In genomic region chr2:36560726-36561125, GRCh38 we compare ENCODE assay signal across 25 cellular contexts. TPM values are rescaled to one million over a fixed set of nuclear protein-coding genes. Genes with fewer than 3 reads are reported as not detected.
DNase-seq lines count a peak whose midpoint lies in the region; ATAC-seq, FAIRE-seq and TF ChIP-seq lines count a peak whose summit lies in the region.
"Had no signal": no experiment of that assay in that cellular context is flagged by ENCODE, and none has a peak within 500 bp of the region (broad histone marks: within the 10 kb centered on the region; RNA-seq: fewer than 3 reads in every experiment).

No MANE protein-coding gene starts in this region.

- TF ChIP-seq POLR2A in endothelial cell of umbilical vein (IDR thresholded peaks at IDR 0.05; ENCODE audit: low read depth, low read length), result no peak

- no peak overlapping the region for H3K4me3 Mint-ChIP-seq in Calu3 (ENCODE audit: low read depth, unreplicated experiment)
- H3K4me3 Mint-ChIP-seq: activated CD4-positive, alpha-beta memory T cell treated with anti-CD3 and anti-CD28 coated beads for 36 hours; activated naive CD4-positive, alpha-beta T cell treated with anti-CD3 and anti-CD28 coated beads for 36 hours; CD8-positive, alpha-beta memory T cell; stimulated activated effector memory CD8-positive, alpha-beta T cell treated with anti-CD3 and anti-CD28 coated beads, Interleukin-12 subunit alpha, Interleukin-12 subunit beta, amount 100 ng/mL, for 72 hours; T-helper 1 cell treated with Interleukin-12 subunit alpha and Interleukin-12 subunit beta and Interleukin-4 antibody, amounts not matched to agents 30 μg/mL and 1 μg/mL, for 36 hours; WTC11 had no signal

- no peaks in the 10 kb centered on the region for H3K27me3 ChIP-seq in PC-3 (ENCODE audit: low read length)
- no peaks in the 10 kb centered on the region for H3K27me3 ChIP-seq in endothelial cell of umbilical vein (ENCODE audit: control insufficient read depth in 2 of 2, insufficient read depth in 2 of 2, low read length in 2 of 2)
- no peaks in the 10 kb centered on the region for H3K27me3 ChIP-seq in osteoblast (ENCODE audit: insufficient read depth, low read length)
- H3K27me3 ChIP-seq: foreskin keratinocyte, neutrophil had no signal

- POLR2A ChIA-PET in PC-3 (lab: Charles Lee; ENCODE audit: unreplicated experiment) (interaction anchor here (0.5 kb wide), 1 partner anchor 15 kb away, joined by 3 read pairs; no protein-coding TSS in a partner anchor), endothelial cell of umbilical vein (lab: Charles Lee) (interaction anchor here (0.8 to 2.6 kb wide), 2 partner anchors 8 to 11 kb away, joined by 5 to 7 read pairs; no protein-coding TSS in a partner anchor)

- H3K36me3 ChIP-seq in PC-3 (ENCODE audit: low read depth, low read length), result peaks cover 30% of the 10 kb centered on the region
- no peaks in the 10 kb centered on the region for H3K36me3 ChIP-seq in endothelial cell of umbilical vein (ENCODE audit: control insufficient read depth in 2 of 2, extremely low read depth in 1 of 2, insufficient read depth in 2 of 2, low read length in 2 of 2)
- peaks cover 10% of the 10 kb centered on the region for H3K36me3 ChIP-seq in osteoblast (ENCODE audit: insufficient read depth, low read length)
- H3K36me3 ChIP-seq: thoracic aorta had no signal

- H3K27ac Mint-ChIP-seq in Calu3 (ENCODE audit: unreplicated experiment), result no peak overlapping the region
- H3K27ac Mint-ChIP-seq: activated CD4-positive, alpha-beta memory T cell treated with anti-CD3 and anti-CD28 coated beads for 36 hours; activated naive CD4-positive, alpha-beta T cell treated with anti-CD3 and anti-CD28 coated beads for 36 hours; stimulated activated effector memory CD8-positive, alpha-beta T cell treated with anti-CD3 and anti-CD28 coated beads, Interleukin-12 subunit alpha, Interleukin-12 subunit beta, amount 100 ng/mL, for 72 hours; T-helper 1 cell treated with Interleukin-12 subunit alpha and Interleukin-12 subunit beta and Interleukin-4 antibody, amounts not matched to agents 30 μg/mL and 1 μg/mL, for 36 hours had no signal

- H2AFZ ChIP-seq in PC-3 (ENCODE audit: low read length) (no peak overlapping the region), endothelial cell of umbilical vein (ENCODE audit: low read depth, low read length) (no peak overlapping the region), osteoblast (ENCODE audit: low read length) (no peak overlapping the region)

- H3F3A ChIP-seq in PC-3 (ENCODE audit: low read length, unreplicated experiment), result peaks cover 12% of the 10 kb centered on the region

- H3K27ac ChIP-seq in PC-3 (ENCODE audit: low read length) (peak overlapping the region; percentile 93), endothelial cell of umbilical vein (ENCODE audit: insufficient read depth, low read depth, low read length) (peak overlapping the region; percentile 98), osteoblast (ENCODE audit: low read depth, low read length) (peak overlapping the region; percentile 92)
- H3K27ac ChIP-seq: foreskin keratinocyte had no signal

- H3K9me3 ChIP-seq in PC-3 (ENCODE audit: low read length) (no peaks in the 10 kb centered on the region), endothelial cell of umbilical vein (replicated peaks; ENCODE audit: control insufficient read depth, insufficient read depth, low read length) (no peaks in the 10 kb centered on the region), osteoblast (ENCODE audit: low read depth, low read length) (no peaks in the 10 kb centered on the region)
- H3K9me3 ChIP-seq: neutrophil, thoracic aorta had no signal

- H4K20me1 ChIP-seq in PC-3 (ENCODE audit: low read length) (no peaks in the 10 kb centered on the region), endothelial cell of umbilical vein (replicated peaks; ENCODE audit: control insufficient read depth, extremely low read depth, insufficient read depth, low read length) (no peaks in the 10 kb centered on the region), osteoblast (ENCODE audit: insufficient read depth, low read length) (no peaks in the 10 kb centered on the region)

- H3K9ac ChIP-seq in PC-3 (ENCODE audit: low read length) (peak overlapping the region; percentile 44), endothelial cell of umbilical vein (replicated peaks; ENCODE audit: extremely low read depth, insufficient read depth, low read length) (peak overlapping the region; percentile 91)

- dilution Hi-C loops in endothelial cell of umbilical vein (cut with MboI; ENCODE audit: extremely low pct_ligation_motif_present, low sequenced_read_pairs), result no loop called here

- 0 out of 2 replicates have a peak overlapping the region, but pooled peaks have one; percentile 26 for H3K4me3 ChIP-seq in PC-3 (ENCODE audit: low read length)
- H3K4me3 ChIP-seq in endothelial cell of umbilical vein (replicated peaks in 1 of 3; ENCODE audit: insufficient read depth in 1 of 3, low read depth in 1 of 3, low read length in 3 of 3), result peak overlapping the region in 2 of 3 experiments; percentile 40 to 63
- no peak overlapping the region for H3K4me3 ChIP-seq in osteoblast (ENCODE audit: insufficient read depth, low read length)
- H3K4me3 ChIP-seq: thoracic aorta had no signal

- no peak for DNase-seq in Calu3
- DNase-seq in PC-3, result no peak
- peak; percentile 47 for DNase-seq in endothelial cell of umbilical vein (ENCODE audit: low read depth, low spot score)
- DNase-seq in osteoblast (ENCODE audit: insufficient read length, low spot score, missing footprints), result no peak
- DNase-seq in islet precursor cell, result no peak
- DNase-seq in NCI-H524 treated with DMSO at 0.1 percent for 48 hours (lab: John Stamatoyannopoulos, UW), result no peak
- DNase-seq: activated CD4-positive, alpha-beta memory T cell treated with anti-CD3 and anti-CD28 coated beads for 36 hours; activated naive CD4-positive, alpha-beta T cell treated with anti-CD3 and anti-CD28 coated beads for 36 hours; activated T-cell treated with anti-CD3 and anti-CD28 coated beads, Interleukin-2, amount 50 U/mL, for 1 hour; CD8-positive, alpha-beta memory T cell; DMS79; Karpas-422; NCI-H1105; NCI-H2081; NCI-H446 treated with DMSO at 0.1 percent for 48 hours had no signal

- peaks cover 21% of the 10 kb centered on the region for H3K36me3 Mint-ChIP-seq in Calu3 (ENCODE audit: insufficient read depth, unreplicated experiment)

- TF ChIP-seq CTCF in Calu3 (IDR thresholded peaks at IDR 0.05; ENCODE audit: unreplicated experiment) (no peak), PC-3 (conservative IDR thresholded peaks at IDR 0.05; ENCODE audit: low read depth, low read length) (no peak), endothelial cell of umbilical vein (IDR thresholded peaks at IDR 0.05; ENCODE audit: extremely low read depth in 1 of 2, insufficient read depth in 1 of 2, low read depth in 1 of 2, low read length in 2 of 2) (no peak), osteoblast (IDR thresholded peaks at IDR 0.05; ENCODE audit: extremely low read depth, low read depth, low read length) (no peak)

- H3K79me2 ChIP-seq in PC-3 (ENCODE audit: low read length) (peaks cover 70% of the 10 kb centered on the region), endothelial cell of umbilical vein (ENCODE audit: control insufficient read depth, insufficient read depth, low read length) (peaks cover 70% of the 10 kb centered on the region), osteoblast (ENCODE audit: insufficient read depth, low read length) (peaks cover 42% of the 10 kb centered on the region)

- intact Hi-C loops in Calu3 (cut with micrococcal nuclease; ENCODE audit: unreplicated experiment) (loop anchor here (5.0 kb wide), 3 partner anchors 73 to 383 kb away; no protein-coding TSS in a partner anchor), PC-3 (cut with micrococcal nuclease) (loop anchor here (1.0 kb wide), 2 partner anchors 19 to 104 kb away; no protein-coding TSS in a partner anchor), endothelial cell of umbilical vein (cut with micrococcal nuclease) (loop anchor here (1.0 to 10.0 kb wide), 9 partner anchors 9 to 224 kb away; no protein-coding TSS in a partner anchor)

- H3K4me2 ChIP-seq in PC-3 (ENCODE audit: low read length) (peak overlapping the region; percentile 80), endothelial cell of umbilical vein (ENCODE audit: insufficient read depth, low read length) (peak overlapping the region; percentile 90), osteoblast (ENCODE audit: insufficient read depth, low read length) (no peak overlapping the region)

- no peak for ATAC-seq in PC-3
- ATAC-seq in GM18858 (IDR thresholded peaks at IDR 0.05; ENCODE audit: unreplicated experiment), result no peak
- no peak for ATAC-seq in HG03039 (IDR thresholded peaks at IDR 0.05; ENCODE audit: unreplicated experiment)
- ATAC-seq: Right ventricle myocardium inferior; stimulated activated effector memory CD8-positive, alpha-beta T cell treated with anti-CD3 and anti-CD28 coated beads, Interleukin-12 subunit alpha, Interleukin-12 subunit beta, amount 100 ng/mL, for 72 hours had no signal

- peaks cover 38% of the 10 kb centered on the region for H3K4me1 Mint-ChIP-seq in Calu3 (ENCODE audit: low read depth, unreplicated experiment)

- CTCF ChIA-PET in Calu3 (lab: Charles Lee), result no interaction called here
- CTCF ChIA-PET in PC-3 (lab: Charles Lee), result no interaction called here
- CTCF ChIA-PET in endothelial cell of umbilical vein (lab: Charles Lee), result interaction anchor here (1.3 to 4.5 kb wide), 6 partner anchors 9 to 203 kb away, joined by 3 to 29 read pairs (median 6); no protein-coding TSS in a partner anchor

- BruUV-seq in Calu3 (replicated peaks; lab: Mats Ljungman, UMichigan), result TSS peak; percentile 31
- BruUV-seq in PC-3 (replicated peaks; lab: Mats Ljungman, UMichigan), result no TSS peak
- no TSS peak for BruUV-seq in endothelial cell of umbilical vein (replicated peaks; lab: Mats Ljungman, UMichigan)

- H3K4me1 ChIP-seq in PC-3 (ENCODE audit: insufficient read depth, low read length), result peaks cover 83% of the 10 kb centered on the region
- peaks cover 96% of the 10 kb centered on the region for H3K4me1 ChIP-seq in endothelial cell of umbilical vein (ENCODE audit: control insufficient read depth, extremely low read depth, insufficient read depth, low read length)
- H3K4me1 ChIP-seq in osteoblast (ENCODE audit: insufficient read depth, low read length), result peaks cover 71% of the 10 kb centered on the region

- H3K27me3 Mint-ChIP-seq in Calu3 (ENCODE audit: unreplicated experiment), result no peaks in the 10 kb centered on the region
- H3K27me3 Mint-ChIP-seq: activated CD4-positive, alpha-beta memory T cell treated with anti-CD3 and anti-CD28 coated beads for 36 hours; CD8-positive, alpha-beta memory T cell had no signal

- no peaks in the 10 kb centered on the region for H3K9me3 Mint-ChIP-seq in Calu3 (ENCODE audit: low read depth, unreplicated experiment)
- H3K9me3 Mint-ChIP-seq: activated CD4-positive, alpha-beta memory T cell treated with anti-CD3 and anti-CD28 coated beads for 36 hours; activated naive CD4-positive, alpha-beta T cell treated with anti-CD3 and anti-CD28 coated beads for 36 hours; CD8-positive, alpha-beta memory T cell; stimulated activated effector memory CD8-positive, alpha-beta T cell treated with anti-CD3 and anti-CD28 coated beads, Interleukin-12 subunit alpha, Interleukin-12 subunit beta, amount 100 ng/mL, for 72 hours; T-helper 1 cell treated with Interleukin-12 subunit alpha and Interleukin-12 subunit beta and Interleukin-4 antibody, amounts not matched to agents 30 μg/mL and 1 μg/mL, for 36 hours; WTC11 had no signal

- no peaks in the 10 kb centered on the region for H3K9me2 ChIP-seq in PC-3 (replicated peaks; ENCODE audit: low read length)

- FAIRE-seq in endothelial cell of umbilical vein (lab: Jason Lieb, UNC), result no peak
- FAIRE-seq: endometrium had no signal

- no peaks in the 10 kb centered on the region for H3K9me1 ChIP-seq in endothelial cell of umbilical vein (replicated peaks; ENCODE audit: control insufficient read depth, extremely low read depth, insufficient read depth, low read length)

RNA-seq across cellular contexts. Expression of gene FEZ2, which starts 37.2 kb away (rescaled TPM):
- 46.7 and 47.6 TPM in 2 replicates for total RNA-seq in Calu3 (2022)
- 52.6 and 62.1 TPM in 2 replicates for total RNA-seq in PC-3 (2014; rRNA removed)
- 72.4 and 73.5 TPM in 2 replicates for total RNA-seq in endothelial cell of umbilical vein
- 28.1 and 41.2 TPM in 2 replicates for polyA plus RNA-seq in endothelial cell of umbilical vein
- polyA plus RNA-seq in endothelial cell of umbilical vein (2011; cell fraction: cytosol; rRNA removed), result 44.1 and 46.1 TPM in 2 replicates
- polyA plus RNA-seq in endothelial cell of umbilical vein (2011; cell fraction: nucleus; rRNA removed), result 42.3 and 62.0 TPM in 2 replicates
- polyA plus RNA-seq in endothelial cell of umbilical vein (2012), result 134 and 161 TPM in 2 replicates
- 24.7 and 28.9 TPM in 2 replicates for polyA minus RNA-seq in endothelial cell of umbilical vein
- polyA minus RNA-seq in endothelial cell of umbilical vein (2011; cell fraction: cytosol; rRNA and poly(A)+ RNA removed), result 6.8 TPM
- 61.0 and 82.1 TPM in 2 replicates for polyA minus RNA-seq in endothelial cell of umbilical vein (2011; cell fraction: nucleus; rRNA and poly(A)+ RNA removed)
- total RNA-seq in osteoblast, result 51.3 and 62.6 TPM in 2 replicates
